ENCODE assay signal across 21 cellular contexts in genomic region chr2:36329251-36329650, GRCh38. TPM values are rescaled to one million over a fixed set of nuclear protein-coding genes. Genes with fewer than 3 reads are reported as not detected.
DNase-seq lines count a peak whose midpoint lies in the region; ATAC-seq and TF ChIP-seq lines count a peak whose summit lies in the region.
"Had no signal": no experiment of that assay in that cellular context is flagged by ENCODE, and none has a peak within 500 bp of the region (broad histone marks: within the 10 kb centered on the region; RNA-seq: fewer than 3 reads in every experiment).

No MANE protein-coding gene starts in this region.

- no peaks in the 10 kb centered on the region for H3K27me3 ChIP-seq in left lung
- H3K27me3 ChIP-seq: testis had no signal

- H3K27ac ChIP-seq in left lung: no peak overlapping the region
- H3K27ac ChIP-seq: left ventricle myocardium inferior, testis had no signal

- no peaks in the 10 kb centered on the region for H3K9me3 ChIP-seq in left lung
- H3K9me3 ChIP-seq: testis had no signal

- peaks cover 0 to 4% of the 10 kb centered on the region in 2 donors for H3K4me1 ChIP-seq in left lung
- H3K4me1 ChIP-seq: left ventricle myocardium inferior, testis had no signal

- H3K36me3 ChIP-seq in left lung: no peaks in the 10 kb centered on the region
- H3K36me3 ChIP-seq: left ventricle myocardium inferior had no signal

- TF ChIP-seq CTCF in HFFc6 (IDR thresholded peaks at IDR 0.05) (no peak), cardiac fibroblast (IDR thresholded peaks at IDR 0.05; ENCODE audit: low read depth, low read length) (no peak), left lung (IDR thresholded peaks at IDR 0.05) (no peak)

- ATAC-seq in left lung: peak; percentile 41
- ATAC-seq: activated CD8-positive, alpha-beta T cell treated with anti-CD3 and anti-CD28 coated beads, Interleukin-2, amount 10 ng/mL, durations not matched to agents 7 days and 5 days; activated T-cell treated with anti-CD3 and anti-CD28 coated beads, Interleukin-2, amount 50 U/mL, for 4 hours had no signal

- intact Hi-C loops in left lung (cut with DNase I): no loop called here

- DNase-seq in AG08395 (ENCODE audit: low spot score): peak; percentile 70
- peak; percentile 28 for DNase-seq in HFFc6
- DNase-seq in cardiac fibroblast (ENCODE audit: low read depth in 2 of 2): peak; percentile 23
- no peak for DNase-seq in left lung
- no peak for DNase-seq in D341Med (ENCODE audit: low spot score)
- DNase-seq in ureter (ENCODE audit: low spot score): no peak
- DNase-seq in activated CD8-positive, alpha-beta memory T cell treated with anti-CD3 and anti-CD28 coated beads for 24 hours: no peak
- no peak for DNase-seq in DMS153 treated with DMSO at 0.1 percent for 48 hours (lab: John Stamatoyannopoulos, UW; ENCODE audit: unreplicated experiment)
- DNase-seq: activated CD4-positive, CD25-positive, alpha-beta regulatory T cell; activated CD8-positive, alpha-beta T cell treated with anti-CD3 and anti-CD28 coated beads, Interleukin-2, amount 10 ng/mL, durations not matched to agents 7 days and 5 days; activated T-cell treated with anti-CD3 and anti-CD28 coated beads, Interleukin-2, amount 50 U/mL, for 4 hours; AML-193; GOT3; left ventricle myocardium inferior; NCI-H1417 treated with DMSO at 0.1 percent for 48 hours; NCI-H2227 treated with DMSO at 0.1 percent for 48 hours; retina; T-helper 9 cell; testis had no signal

- no peaks in the 10 kb centered on the region for H3K36me3 Mint-ChIP-seq in HFFc6 (ENCODE audit: low read depth)
- H3K36me3 Mint-ChIP-seq: activated naive CD4-positive, alpha-beta T cell treated with anti-CD3 and anti-CD28 coated beads, Interleukin-2, amount 50 U/mL, for 24 hours had no signal

- peaks cover 4% of the 10 kb centered on the region; the same call in 1 of the 2 replicates for H3K9me3 Mint-ChIP-seq in HFFc6
- H3K9me3 Mint-ChIP-seq: activated naive CD4-positive, alpha-beta T cell treated with anti-CD3 and anti-CD28 coated beads, Interleukin-2, amount 50 U/mL, for 24 hours; activated T-cell treated with anti-CD3 and anti-CD28 coated beads, Interleukin-2, amount 50 U/mL, for 4 hours; dendritic cell treated with granulocyte-macrophage colony-stimulating factor and Interleukin-4, amounts not matched to agents 40 ng/mL and 50 ng/mL, for 4 days had no signal

- H3K4me3 Mint-ChIP-seq in HFFc6: peak overlapping the region; percentile 34
- H3K4me3 Mint-ChIP-seq: activated CD8-positive, alpha-beta T cell treated with anti-CD3 and anti-CD28 coated beads, Interleukin-2, amount 10 ng/mL, durations not matched to agents 7 days and 5 days; activated naive CD4-positive, alpha-beta T cell treated with anti-CD3 and anti-CD28 coated beads, Interleukin-2, amount 50 U/mL, for 24 hours; activated T-cell treated with anti-CD3 and anti-CD28 coated beads, Interleukin-2, amount 50 U/mL, for 4 hours; dendritic cell treated with granulocyte-macrophage colony-stimulating factor and Interleukin-4, amounts not matched to agents 40 ng/mL and 50 ng/mL, for 4 days had no signal

- H3K4me3 ChIP-seq in cardiac fibroblast (replicated peaks in 1 of 2; ENCODE audit: low read depth in 2 of 2, low read length in 2 of 2) (no peak overlapping the region), left lung (no peak overlapping the region)
- H3K4me3 ChIP-seq: left ventricle myocardium inferior, testis had no signal

- H3K4me1 Mint-ChIP-seq in HFFc6 (ENCODE audit: low read depth): peaks cover 47% of the 10 kb centered on the region

- peak overlapping the region; percentile 90 for H3K27ac Mint-ChIP-seq in HFFc6
- H3K27ac Mint-ChIP-seq: activated CD8-positive, alpha-beta T cell treated with anti-CD3 and anti-CD28 coated beads, Interleukin-2, amount 10 ng/mL, durations not matched to agents 7 days and 5 days; activated naive CD4-positive, alpha-beta T cell treated with anti-CD3 and anti-CD28 coated beads, Interleukin-2, amount 50 U/mL, for 24 hours; dendritic cell treated with granulocyte-macrophage colony-stimulating factor and Interleukin-4, amounts not matched to agents 40 ng/mL and 50 ng/mL, for 4 days had no signal

- H3K27me3 Mint-ChIP-seq in HFFc6 (ENCODE audit: insufficient read depth): no peaks in the 10 kb centered on the region; the same call in none of the 2 replicates
- H3K27me3 Mint-ChIP-seq: activated naive CD4-positive, alpha-beta T cell treated with anti-CD3 and anti-CD28 coated beads, Interleukin-2, amount 50 U/mL, for 24 hours; dendritic cell treated with granulocyte-macrophage colony-stimulating factor and Interleukin-4, amounts not matched to agents 40 ng/mL and 50 ng/mL, for 4 days had no signal

RNA-seq across cellular contexts. Expression of gene CRIM1, which starts 26.3 kb away (rescaled TPM):
- total RNA-seq in HFFc6 (2021; fragmentation: NEBNext Ultra II Directional; extraction: Animal tissue kit (Norgen Biotek cat#: 25700)): 100 to 1,000 TPM; 731 to 946 (median 839) TPM
- total RNA-seq in left lung (10 to 100 TPM; 58.0 to 72.9 TPM), ureter (95.0 TPM)

Comparison
In these comparisons a context has a peak if more than half of its experiments do, and no peak if none do; other contexts are left out.
1. DNase-seq: peak in AG08395 (single experiment), HFFc6 (single experiment) and cardiac fibroblast (2 of 2); none in left lung (0 of 2), D341Med (single experiment), ureter (single experiment), activated CD8-positive, alpha-beta memory T cell treated with anti-CD3 and anti-CD28 coated beads for 24 hours (single experiment) and DMS153 treated with DMSO at 0.1 percent for 48 hours (single experiment).